ENCODE assay signal across 8 cellular contexts in the genomic region with DNA sequence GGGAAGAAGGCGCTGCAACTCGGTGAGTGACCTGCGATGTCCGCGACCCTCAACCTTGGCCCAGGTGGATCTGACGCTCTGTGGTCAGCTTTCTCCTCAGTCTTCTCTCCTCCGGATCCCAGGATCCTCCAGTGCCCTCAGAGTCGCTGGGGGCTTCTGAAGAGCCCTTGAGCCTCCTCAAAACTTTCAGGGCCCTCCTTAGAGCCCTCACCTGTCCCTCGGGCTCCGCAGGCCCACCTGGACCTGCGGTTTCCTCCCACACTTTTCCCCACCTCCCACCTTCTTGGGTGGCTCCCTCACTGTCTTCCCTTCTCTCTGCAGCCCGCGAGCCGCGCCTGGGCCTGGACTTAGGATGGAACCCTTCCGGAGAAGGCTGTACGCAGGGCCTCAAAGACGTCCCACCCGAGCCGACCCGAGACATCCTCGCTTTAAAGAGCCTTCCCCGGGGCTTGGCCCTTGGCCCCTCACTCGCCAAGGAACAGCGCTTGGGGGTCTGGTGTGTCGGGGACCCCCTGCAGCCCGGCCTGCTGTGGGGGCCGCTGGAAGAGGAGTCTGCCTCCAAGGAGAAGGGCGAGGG. TPM values are rescaled to one million over a fixed set of nuclear protein-coding genes. Genes with fewer than 3 reads are reported as not detected.
A peak's percentile ranks its signal among the peaks of the same experiment; 100 is the strongest.
DNase-seq lines count a peak whose midpoint lies in the region; ATAC-seq and TF ChIP-seq lines count a peak whose summit lies in the region.

No MANE protein-coding gene starts in this region.

- peak overlapping the region; percentile 67; the same call in 1 of the 2 replicates for H3K27ac ChIP-seq in MM.1S (ENCODE audit: low read length)
- peak overlapping the region; percentile 76 for H3K27ac ChIP-seq in effector memory CD4-positive, alpha-beta T cell (ENCODE audit: insufficient read depth, low read length, poor library complexity, severe bottlenecking)

- peaks cover 14% of the 10 kb centered on the region for H3K36me3 Mint-ChIP-seq in osteocyte (ENCODE audit: unreplicated experiment)

- H3K36me3 ChIP-seq in MM.1S (replicated peaks; ENCODE audit: insufficient read depth, low read length) = no peaks in the 10 kb centered on the region; the same call in none of the 2 replicates
- peaks cover 38% of the 10 kb centered on the region for H3K36me3 ChIP-seq in effector memory CD4-positive, alpha-beta T cell (ENCODE audit: control insufficient read depth, insufficient read depth, low read length)

- H3K4me1 ChIP-seq in MM.1S (ENCODE audit: low read length) = peaks cover 3% of the 10 kb centered on the region; the same call in 1 of the 2 replicates
- peaks cover 27% of the 10 kb centered on the region for H3K4me1 ChIP-seq in effector memory CD4-positive, alpha-beta T cell (ENCODE audit: control insufficient read depth, insufficient read depth, low read length, poor library complexity, severe bottlenecking)

- H2AFZ ChIP-seq in MM.1S (ENCODE audit: low read length) = peak overlapping the region; percentile 93

- peak overlapping the region; percentile 97 for H3K4me2 ChIP-seq in MM.1S (ENCODE audit: low read depth, low read length)

- peak overlapping the region; percentile 94 for H3K4me3 Mint-ChIP-seq in osteocyte (ENCODE audit: unreplicated experiment)

- DNase-seq in MM.1S (no peak), osteocyte (ENCODE audit: extremely low spot score, unreplicated experiment) (no peak), iPS-NIHi11 (ENCODE audit: low spot score) (no peak), head of caudate nucleus (no peak)
- no peak for DNase-seq in effector memory CD4-positive, alpha-beta T cell

- TF ChIP-seq CTCF in GM12875 (IDR thresholded peaks at IDR 0.05; ENCODE audit: borderline replicate concordance, insufficient read depth, low read depth, low read length) (no peak), MM.1S (IDR thresholded peaks at IDR 0.05; ENCODE audit: low read length) (no peak), osteocyte (IDR thresholded peaks at IDR 0.05) (no peak)

- ATAC-seq in esophagus mucosa (no peak), HG03439 (IDR thresholded peaks at IDR 0.05; ENCODE audit: unreplicated experiment) (no peak)

- H3K79me2 ChIP-seq in MM.1S (ENCODE audit: low read length) = peaks cover 69% of the 10 kb centered on the region

- H4K20me1 ChIP-seq in MM.1S (ENCODE audit: insufficient read depth, low read length) = no peaks in the 10 kb centered on the region

- no peaks in the 10 kb centered on the region for H3K9me3 Mint-ChIP-seq in osteocyte (ENCODE audit: unreplicated experiment)

- H3K4me3 ChIP-seq in GM12875 (ENCODE audit: low read depth, low read length) (peak overlapping the region; percentile 90), MM.1S (ENCODE audit: low read length) (peak overlapping the region; percentile 91)
- H3K4me3 ChIP-seq in effector memory CD4-positive, alpha-beta T cell (ENCODE audit: insufficient read depth, low read depth, low read length, poor library complexity, severe bottlenecking) = peak overlapping the region; percentile 72

- no peaks in the 10 kb centered on the region for H3K27me3 Mint-ChIP-seq in osteocyte (ENCODE audit: unreplicated experiment)

- peaks cover 53% of the 10 kb centered on the region for H3K4me1 Mint-ChIP-seq in osteocyte (ENCODE audit: unreplicated experiment)

- H3K27ac Mint-ChIP-seq in osteocyte (ENCODE audit: unreplicated experiment) = peak overlapping the region; percentile 99

- H3K9me3 ChIP-seq in MM.1S (replicated peaks; ENCODE audit: insufficient read depth, low read length) = no peaks in the 10 kb centered on the region
- no peaks in the 10 kb centered on the region for H3K9me3 ChIP-seq in effector memory CD4-positive, alpha-beta T cell (ENCODE audit: control insufficient read depth, low read length)

- peak overlapping the region; percentile 94 for H3K9ac ChIP-seq in MM.1S (ENCODE audit: low read length)

- no peaks in the 10 kb centered on the region for H3K27me3 ChIP-seq in MM.1S (replicated peaks; ENCODE audit: insufficient read depth, low read length)
- no peaks in the 10 kb centered on the region for H3K27me3 ChIP-seq in effector memory CD4-positive, alpha-beta T cell (replicated peaks; ENCODE audit: control insufficient read depth, insufficient read depth, low read length, poor library complexity, severe bottlenecking)

- intact Hi-C loops in head of caudate nucleus (cut with DNase I) = loop anchor here (5.0 kb wide), 1 partner anchor 84 kb away; the partner anchor contains the start of genes ATG13 and HARBI1

- peaks cover 3% of the 10 kb centered on the region; the same call in 1 of the 2 replicates for H3F3A ChIP-seq in MM.1S (ENCODE audit: insufficient read depth, low read length)

- no peaks in the 10 kb centered on the region for H3K9me2 ChIP-seq in MM.1S (replicated peaks; ENCODE audit: insufficient read depth, low read length)

RNA-seq across cellular contexts. Expression of gene ZNF408, which starts 0.3 kb away (rescaled TPM):
- total RNA-seq in osteocyte (11.2 and 14.5 TPM in 2 replicates), esophagus mucosa (6.7 TPM)

RNA-seq across cellular contexts. Expression of gene ARHGAP1, which starts 0.7 kb away (rescaled TPM):
- total RNA-seq in osteocyte (97.2 and 98.1 TPM in 2 replicates), esophagus mucosa (88.7 TPM)

RNA-seq across cellular contexts. Expression of gene F2, which starts 17.8 kb away (rescaled TPM):
- total RNA-seq in osteocyte (0.19 TPM in 1 of 2 replicates, not detected in the other), esophagus mucosa (not detected)
